8 cellular contexts compared by ENCODE assay signal in the genomic region with DNA sequence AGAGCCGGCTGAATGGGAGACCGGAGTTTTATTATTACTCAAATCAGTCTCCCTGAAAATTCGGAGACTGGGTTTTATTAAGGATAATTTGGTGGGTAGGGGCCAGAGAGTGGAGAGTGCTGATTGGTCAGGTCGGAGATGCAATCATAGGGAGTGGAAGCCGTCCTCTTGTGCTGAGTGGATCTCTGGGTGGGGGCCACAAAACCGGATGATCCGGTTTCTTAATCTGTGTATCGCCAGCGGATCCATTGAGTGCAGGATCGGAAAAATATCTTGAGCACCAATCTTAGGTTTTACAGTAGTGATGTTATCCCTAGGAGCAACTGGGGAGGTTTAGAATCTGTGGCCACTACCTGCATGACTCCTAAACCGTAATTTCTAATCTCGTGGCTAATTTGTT. TPM values are rescaled to one million over a fixed set of nuclear protein-coding genes. Genes with fewer than 3 reads are reported as not detected.
DNase-seq lines count a peak whose midpoint lies in the region; ATAC-seq and TF ChIP-seq lines count a peak whose summit lies in the region.

No MANE protein-coding gene starts in this region.

- no peaks in the 10 kb centered on the region for H3K36me3 Mint-ChIP-seq in stimulated activated naive CD8-positive, alpha-beta T cell treated with anti-CD3 and anti-CD28 coated beads, Interleukin-15, Interleukin-2, amounts not matched to agents 100 ng/mL and 50 ng/mL, for 24 hours (ENCODE audit: low read depth)

- no peaks in the 10 kb centered on the region for H3K9me3 Mint-ChIP-seq in stimulated activated naive CD8-positive, alpha-beta T cell treated with anti-CD3 and anti-CD28 coated beads, Interleukin-15, Interleukin-2, amounts not matched to agents 100 ng/mL and 50 ng/mL, for 24 hours

- H3K4me3 Mint-ChIP-seq in stimulated activated naive CD8-positive, alpha-beta T cell treated with anti-CD3 and anti-CD28 coated beads, Interleukin-15, Interleukin-2, amounts not matched to agents 100 ng/mL and 50 ng/mL, for 24 hours = peak overlapping the region; percentile 91

- peaks cover 8% of the 10 kb centered on the region for H3K4me1 ChIP-seq in foreskin keratinocyte

- H3K27me3 ChIP-seq in foreskin keratinocyte = no peaks in the 10 kb centered on the region

- no peaks in the 10 kb centered on the region for H3K27me3 Mint-ChIP-seq in stimulated activated naive CD8-positive, alpha-beta T cell treated with anti-CD3 and anti-CD28 coated beads, Interleukin-15, Interleukin-2, amounts not matched to agents 100 ng/mL and 50 ng/mL, for 24 hours

- H3K4me1 Mint-ChIP-seq in stimulated activated naive CD8-positive, alpha-beta T cell treated with anti-CD3 and anti-CD28 coated beads, Interleukin-15, Interleukin-2, amounts not matched to agents 100 ng/mL and 50 ng/mL, for 24 hours (ENCODE audit: low read depth) = peaks cover 14% of the 10 kb centered on the region

- H3K27ac ChIP-seq in foreskin keratinocyte = no peak overlapping the region

- TF ChIP-seq CTCF in foreskin keratinocyte (conservative IDR thresholded peaks at IDR 0.05) = no peak

- DNase-seq in stimulated activated naive CD8-positive, alpha-beta T cell treated with anti-CD3 and anti-CD28 coated beads, Interleukin-15, Interleukin-2, amounts not matched to agents 100 U/mL and 50 U/mL, for 24 hours = no peak
- DNase-seq in RPMI7951 (ENCODE audit: low read depth) (peak; percentile 26), foreskin keratinocyte (peak in 1 of 2 donors; percentile 74), HK-2 (ENCODE audit: unreplicated experiment) (no peak)
- no peak for DNase-seq in effector CD4-positive, alpha-beta T cell

- no peak for ATAC-seq in stimulated activated naive CD8-positive, alpha-beta T cell treated with anti-CD3 and anti-CD28 coated beads, Interleukin-15, Interleukin-2, amounts not matched to agents 100 U/mL and 50 U/mL, for 24 hours
- peak; percentile 34 for ATAC-seq in foreskin keratinocyte
- ATAC-seq in HG02840 (IDR thresholded peaks at IDR 0.05; ENCODE audit: low FRiP score, unreplicated experiment) = no peak
- no peak for ATAC-seq in GM21825 (IDR thresholded peaks at IDR 0.05; ENCODE audit: unreplicated experiment)

- H3K27ac Mint-ChIP-seq in stimulated activated naive CD8-positive, alpha-beta T cell treated with anti-CD3 and anti-CD28 coated beads, Interleukin-15, Interleukin-2, amounts not matched to agents 100 ng/mL and 50 ng/mL, for 24 hours = peak overlapping the region; percentile 93

RNA-seq across cellular contexts. Expression of a gene that starts 0.9 kb away (rescaled TPM):
- total RNA-seq in RPMI7951 (2014; rRNA removed; shearing (Covaris generic)) = 50.8 and 52.9 TPM in 2 replicates
- total RNA-seq in foreskin keratinocyte = 72.1 and 94.8 TPM in 2 replicates
- polyA plus RNA-seq in foreskin keratinocyte = 75.0 and 89.1 TPM in 2 replicates

RNA-seq across cellular contexts. Expression of a gene that starts 21.6 kb away (rescaled TPM):
- total RNA-seq in RPMI7951 (2014; rRNA removed; shearing (Covaris generic)) = 35.9 TPM in 2 replicates
- 143 and 152 TPM in 2 replicates for total RNA-seq in foreskin keratinocyte
- polyA plus RNA-seq in foreskin keratinocyte = 43.3 and 47.4 TPM in 2 replicates

RNA-seq across cellular contexts. Expression of a gene that starts 28.2 kb away (rescaled TPM):
- total RNA-seq in RPMI7951 (2014; rRNA removed; shearing (Covaris generic)) = 45.1 and 52.0 TPM in 2 replicates
- total RNA-seq in foreskin keratinocyte = 38.8 and 41.3 TPM in 2 replicates
- 29.3 and 31.8 TPM in 2 replicates for polyA plus RNA-seq in foreskin keratinocyte
